25 cellular contexts compared by ENCODE assay signal in genomic region chr6:133699986-133700385, GRCh38.
DNase-seq lines count a peak whose midpoint lies in the region; ATAC-seq, FAIRE-seq and TF ChIP-seq lines count a peak whose summit lies in the region.
"Had no signal": no experiment of that assay in that cellular context is flagged by ENCODE, and none has a peak within 500 bp of the region (broad histone marks: within the 10 kb centered on the region; RNA-seq: fewer than 3 reads in every experiment).

No MANE protein-coding gene starts in this region.

- no peak overlapping the region for H3K4me3 Mint-ChIP-seq in stimulated activated memory B cell treated with anti-CD40 and anti-IgM and Interleukin-4, amounts not matched to agents 10 μg/mL and 1 μg/mL and 100 μg/mL, for 72 hours
- H3K4me3 Mint-ChIP-seq: CD4-positive, alpha-beta memory T cell had no signal

- no peaks in the 10 kb centered on the region for H3K4me1 Mint-ChIP-seq in stimulated activated memory B cell treated with anti-CD40 and anti-IgM and Interleukin-4, amounts not matched to agents 10 μg/mL and 1 μg/mL and 100 μg/mL, for 72 hours

- no peaks in the 10 kb centered on the region for H3K36me3 ChIP-seq in pancreas
- H3K36me3 ChIP-seq: BLaER1 treated with 17β-estradiol and CSF1 and Interleukin-3, amounts not matched to agents 10 nM and 100 nM; SJCRH30 had no signal

- no peaks in the 10 kb centered on the region for H3K27me3 Mint-ChIP-seq in stimulated activated memory B cell treated with anti-CD40 and anti-IgM and Interleukin-4, amounts not matched to agents 10 μg/mL and 1 μg/mL and 100 μg/mL, for 72 hours

- no peaks in the 10 kb centered on the region for H3K36me3 Mint-ChIP-seq in stimulated activated memory B cell treated with anti-CD40 and anti-IgM and Interleukin-4, amounts not matched to agents 10 μg/mL and 1 μg/mL and 100 μg/mL, for 72 hours
- H3K36me3 Mint-ChIP-seq: CD4-positive, alpha-beta memory T cell had no signal

- FAIRE-seq in pancreas (lab: Jason Lieb, UNC) = no peak
- FAIRE-seq: GM19239, H1, RCC 7860 had no signal

- no peak overlapping the region for H3K27ac ChIP-seq in pancreas
- H3K27ac ChIP-seq: BLaER1 treated with 17β-estradiol and CSF1 and Interleukin-3, amounts not matched to agents 10 nM and 100 nM; SJCRH30 had no signal

- H3K27me3 ChIP-seq in pancreas = no peaks in the 10 kb centered on the region
- H3K27me3 ChIP-seq: BLaER1 treated with 17β-estradiol and CSF1 and Interleukin-3, amounts not matched to agents 10 nM and 100 nM; SJCRH30 had no signal

- DNase-seq in DMS 273 (lab: John Stamatoyannopoulos, UW; ENCODE audit: unreplicated experiment) (peak; percentile 67), HCEC 1CT (peak; percentile 23), fibroblast of gingiva (ENCODE audit: low read depth) (peak; percentile 57), skeletal muscle cell (ENCODE audit: low read depth) (peak; percentile 59), NCI-H1105 treated with DMSO at 0.1 percent for 48 hours (lab: John Stamatoyannopoulos, UW) (no peak), pancreas (no peak)
- DNase-seq: ACHN; Caco-2; CD4-positive, alpha-beta memory T cell; EL; MM.1S; NCI-H1048; NCI-H1436; NCI-H187 treated with DMSO at 0.1 percent for 48 hours; NCI-H2107; NCI-H226; NCI-H524 treated with DMSO at 0.1 percent for 48 hours; NCI-H82; OCI-M1; SJCRH30 had no signal

- intact Hi-C loops in pancreas (cut with DNase I) = no loop called here

- ATAC-seq in pancreas = no peak
- no peak for ATAC-seq in stimulated activated memory B cell treated with anti-CD40 and anti-IgM and Interleukin-4, amounts not matched to agents 10 μg/mL and 1 μg/mL and 100 μg/mL, for 72 hours

- no peak overlapping the region for H3K27ac Mint-ChIP-seq in stimulated activated memory B cell treated with anti-CD40 and anti-IgM and Interleukin-4, amounts not matched to agents 10 μg/mL and 1 μg/mL and 100 μg/mL, for 72 hours
- H3K27ac Mint-ChIP-seq: CD4-positive, alpha-beta memory T cell had no signal

- no peak for TF ChIP-seq CTCF in pancreas (IDR thresholded peaks at IDR 0.05)

- H3K4me1 ChIP-seq in pancreas = no peaks in the 10 kb centered on the region
- H3K4me1 ChIP-seq: Caco-2 had no signal

- no peak overlapping the region for H3K4me3 ChIP-seq in skeletal muscle cell (ENCODE audit: low read depth, low read length)
- H3K4me3 ChIP-seq in pancreas = no peak overlapping the region
- H3K4me3 ChIP-seq: BLaER1 treated with 17β-estradiol and CSF1 and Interleukin-3, amounts not matched to agents 10 nM and 100 nM; SJCRH30 had no signal

- H3K9me3 ChIP-seq in pancreas = no peaks in the 10 kb centered on the region
- H3K9me3 ChIP-seq: Caco-2, SJCRH30 had no signal

- H3K9me3 Mint-ChIP-seq in stimulated activated memory B cell treated with anti-CD40 and anti-IgM and Interleukin-4, amounts not matched to agents 10 μg/mL and 1 μg/mL and 100 μg/mL, for 72 hours = peaks cover 4% of the 10 kb centered on the region

Comparison
In these comparisons a context has a peak if more than half of its experiments do, and no peak if none do; other contexts are left out.
1. DNase-seq: peak in DMS 273 (single experiment), HCEC 1CT (single experiment), fibroblast of gingiva (single experiment) and skeletal muscle cell (single experiment); none in NCI-H1105 treated with DMSO at 0.1 percent for 48 hours (single experiment) and pancreas (0 of 6).